ENCODE assay signal across 6 cellular contexts in the genomic region with DNA sequence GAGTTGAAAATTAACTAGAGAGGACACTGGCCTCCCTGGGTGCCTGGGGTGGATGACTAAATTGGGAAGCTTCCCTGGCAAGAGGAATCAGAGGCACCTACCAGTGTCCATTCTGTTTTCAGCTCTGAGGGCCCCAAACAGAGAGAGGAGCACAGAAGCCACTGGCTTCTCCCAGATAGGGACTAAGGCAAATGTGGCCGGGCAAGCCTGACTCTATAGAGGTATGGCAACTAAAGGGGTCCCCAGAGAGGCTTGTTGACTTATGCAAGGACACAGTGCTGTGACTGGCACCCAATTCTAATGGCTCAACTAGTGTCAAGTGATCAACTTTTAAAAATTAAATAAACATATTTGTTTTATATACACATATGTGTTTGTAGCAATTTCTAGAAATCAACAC. TPM values are rescaled to one million over a fixed set of nuclear protein-coding genes. Genes with fewer than 3 reads are reported as not detected.
"Had no signal": no experiment of that assay in that cellular context is flagged by ENCODE, and none has a peak within 500 bp of the region (broad histone marks: within the 10 kb centered on the region; RNA-seq: fewer than 3 reads in every experiment).

No MANE protein-coding gene starts in this region.

- H3K9me3 ChIP-seq: HAP-1 had no signal

- H3K27ac ChIP-seq: GM23248, HL-60 had no signal

- H3K27ac Mint-ChIP-seq: HFFc6, IgD-negative memory B cell had no signal

- H3K36me3 ChIP-seq: HAP-1 had no signal

- H3K9ac ChIP-seq: GM23248 had no signal

- DNase-seq: GM23248, HFFc6 had no signal

- H3K36me3 Mint-ChIP-seq: IgD-negative memory B cell had no signal

- H3K4me3 ChIP-seq: GM23248, HAP-1 had no signal

- H3K4me3 Mint-ChIP-seq: HFFc6, IgD-negative memory B cell had no signal

- H3K9me3 Mint-ChIP-seq: HFFc6, IgD-negative memory B cell had no signal

- H3K4me1 Mint-ChIP-seq: IgD-negative memory B cell had no signal

RNA-seq across cellular contexts. Expression of gene TRPC3, which starts 17.2 kb away (rescaled TPM):
- total RNA-seq: HepG2, HFFc6 had no signal
- polyA plus RNA-seq: GM23248, HepG2, IgD-negative memory B cell had no signal
